ENCODE assay signal across 2 cellular contexts in genomic region chr16:303760-304505, GRCh38.
TF ChIP-seq lines count a peak whose summit lies in the region.

No MANE protein-coding gene starts in this region.

TF ChIP-seq in GM23338, 12 proteins besides CTCF, POLR2A, EP300 and RAD21:
- TF ChIP-seq EZH2 (IDR thresholded peaks at IDR 0.05; ENCODE audit: low read depth, unreplicated experiment), result no peak
- no peak for TF ChIP-seq ZNF462 (CRISPR knock-in tag; IDR thresholded peaks at IDR 0.05)
- no peak for TF ChIP-seq EZH2phosphoT487 (IDR thresholded peaks at IDR 0.05; ENCODE audit: unreplicated experiment)
- no peak for TF ChIP-seq ZNF114 (CRISPR knock-in tag; IDR thresholded peaks at IDR 0.05)
- TF ChIP-seq CREB1 (CRISPR knock-in tag; IDR thresholded peaks at IDR 0.05; ENCODE audit: low read depth), result no peak
- no peak for TF ChIP-seq ETS1 (IDR thresholded peaks at IDR 0.05)
- TF ChIP-seq ZNF331 (CRISPR knock-in tag; IDR thresholded peaks at IDR 0.05; ENCODE audit: low read depth), result no peak
- no peak for TF ChIP-seq NANOG (IDR thresholded peaks at IDR 0.05; ENCODE audit: borderline replicate concordance)
- TF ChIP-seq STAT1 (IDR thresholded peaks at IDR 0.05; ENCODE audit: unreplicated experiment), result no peak
- no peak for TF ChIP-seq POLR2AphosphoS5 (IDR thresholded peaks at IDR 0.05; ENCODE audit: low read depth)
- TF ChIP-seq REST (IDR thresholded peaks at IDR 0.05; ENCODE audit: unreplicated experiment), result no peak

TF ChIP-seq in HepG2, 621 proteins besides CTCF, POLR2A, EP300 and RAD21:
- TF ChIP-seq ZNF687 (CRISPR knock-in tag; IDR thresholded peaks at IDR 0.05) (peak; percentile 27; the same call in 1 of the 2 replicates), MXI1 (IDR thresholded peaks at IDR 0.05; ENCODE audit: borderline replicate concordance, low read depth, low read length) (0 out of 3 replicates have a peak, but pooled peaks have one; percentile 18), AGO2 (optimal IDR thresholded peaks at IDR 0.05; ENCODE audit: low read depth, low read length) (peak; percentile 57), ZNF674 (CRISPR knock-in tag; IDR thresholded peaks at IDR 0.05; ENCODE audit: low read depth) (no peak), STAG1 (CRISPR knock-in tag; IDR thresholded peaks at IDR 0.05) (peak; percentile 42), POLR2AphosphoS5 (IDR thresholded peaks at IDR 0.05; ENCODE audit: low read depth, low read length) (no peak)
